13 cellular contexts compared by ENCODE assay signal in genomic region chr11:58618215-58618614, GRCh38. TPM values are rescaled to one million over a fixed set of nuclear protein-coding genes. Genes with fewer than 3 reads are reported as not detected.
DNase-seq lines count a peak whose midpoint lies in the region; ATAC-seq, FAIRE-seq and TF ChIP-seq lines count a peak whose summit lies in the region.
"Had no signal": no experiment of that assay in that cellular context is flagged by ENCODE, and none has a peak within 500 bp of the region (broad histone marks: within the 10 kb centered on the region; RNA-seq: fewer than 3 reads in every experiment).

No MANE protein-coding gene starts in this region.

- TF ChIP-seq EP300 in ovary (IDR thresholded peaks at IDR 0.05) = no peak

- no peak for FAIRE-seq in D721Med (lab: Jason Lieb, UNC)

- no peaks in the 10 kb centered on the region for H3K27me3 ChIP-seq in naive thymus-derived CD4-positive, alpha-beta T cell (ENCODE audit: control insufficient read depth in 2 of 2, insufficient read depth in 2 of 2, low read length in 2 of 2)
- no peaks in the 10 kb centered on the region for H3K27me3 ChIP-seq in ovary
- H3K27me3 ChIP-seq: adrenal gland had no signal

- intact Hi-C loops in naive thymus-derived CD4-positive, alpha-beta T cell (cut with micrococcal nuclease) = loop anchor here in 1 of 2 donors (1.0 kb wide), 1 partner anchor 50 kb away; no protein-coding TSS in a partner anchor
- intact Hi-C loops in ovary (cut with DNase I) = no loop called here

- no peaks in the 10 kb centered on the region for H3K9me3 ChIP-seq in naive thymus-derived CD4-positive, alpha-beta T cell (ENCODE audit: control insufficient read depth in 2 of 3, low read length in 3 of 3)
- H3K9me3 ChIP-seq in ovary = no peaks in the 10 kb centered on the region
- H3K9me3 ChIP-seq: adrenal gland had no signal

- peak; percentile 34 for ATAC-seq in HG02610 (IDR thresholded peaks at IDR 0.05; ENCODE audit: unreplicated experiment)
- peak; percentile 60 for ATAC-seq in naive thymus-derived CD4-positive, alpha-beta T cell

- TF ChIP-seq POLR2A in ovary (IDR thresholded peaks at IDR 0.05) = no peak

- peaks cover 20% of the 10 kb centered on the region for H3K4me1 Mint-ChIP-seq in chondrocyte (ENCODE audit: low read depth)
- H3K4me1 Mint-ChIP-seq in naive thymus-derived CD4-positive, alpha-beta T cell = peaks cover 10 to 45% (median 27%) of the 10 kb centered on the region in 7 donors
- H3K4me1 Mint-ChIP-seq in activated CD4-positive, alpha-beta T cell treated with anti-CD3 and anti-CD28 coated beads, Interleukin-2, amount 10 ng/mL, durations not matched to agents 7 days and 5 days = peaks cover 27% of the 10 kb centered on the region

- DNase-seq in D721Med (ENCODE audit: insufficient read length, low spot score) (no peak), chondrocyte (ENCODE audit: low spot score) (no peak), ovary (no peak), T-helper 9 cell (no peak), NCI-H510A treated with DMSO at 0.1 percent for 48 hours (lab: John Stamatoyannopoulos, UW) (no peak)
- DNase-seq in naive thymus-derived CD4-positive, alpha-beta T cell = peak in 1 of 9 donors; percentile 24
- no peak for DNase-seq in activated CD4-positive, alpha-beta T cell treated with anti-CD3 and anti-CD28 coated beads, Interleukin-2, amount 10 ng/mL, durations not matched to agents 7 days and 5 days
- DNase-seq: GDM1; NCI-H2081 treated with DMSO at 0.1 percent for 48 hours; stimulated activated CD4-positive, alpha-beta T cell treated with anti-CD3 and anti-CD28 coated beads, Interleukin-4, amount 100 ng/mL, for 4 hours; SW 1271 had no signal

- peaks cover 45% of the 10 kb centered on the region for H3K36me3 Mint-ChIP-seq in chondrocyte (ENCODE audit: low read depth)
- H3K36me3 Mint-ChIP-seq in naive thymus-derived CD4-positive, alpha-beta T cell = peaks cover 19 to 68% (median 51%) of the 10 kb centered on the region in 5 donors
- peaks cover 65% of the 10 kb centered on the region for H3K36me3 Mint-ChIP-seq in activated CD4-positive, alpha-beta T cell treated with anti-CD3 and anti-CD28 coated beads, Interleukin-2, amount 10 ng/mL, durations not matched to agents 7 days and 5 days (ENCODE audit: low read depth)

- H3K4me1 ChIP-seq in naive thymus-derived CD4-positive, alpha-beta T cell (ENCODE audit: control insufficient read depth in 2 of 2, insufficient read depth in 2 of 2, low read length in 2 of 2) = peaks cover 0 to 7% of the 10 kb centered on the region in 2 donors
- peaks cover 4% of the 10 kb centered on the region for H3K4me1 ChIP-seq in ovary (ENCODE audit: insufficient read depth)

- no peak overlapping the region for H3K4me3 ChIP-seq in naive thymus-derived CD4-positive, alpha-beta T cell (ENCODE audit: low read length)
- H3K4me3 ChIP-seq in ovary = no peak overlapping the region
- H3K4me3 ChIP-seq: adrenal gland had no signal

- WGBS in ovary, 3 donors = 65 to 82% (median 74%) methylated on average over 1 of the region's 1 CpG

- H3K27ac ChIP-seq in naive thymus-derived CD4-positive, alpha-beta T cell (ENCODE audit: low read depth, low read length) = no peak overlapping the region
- H3K27ac ChIP-seq in ovary = no peak overlapping the region
- H3K27ac ChIP-seq: adrenal gland had no signal

- TF ChIP-seq CTCF in D721Med (IDR thresholded peaks at IDR 0.05; ENCODE audit: insufficient read depth, missing control alignments) (peak; percentile 27), chondrocyte (IDR thresholded peaks at IDR 0.05) (peak; percentile 29), ovary (IDR thresholded peaks at IDR 0.05) (no peak)

- H3K36me3 ChIP-seq in naive thymus-derived CD4-positive, alpha-beta T cell (ENCODE audit: control insufficient read depth in 2 of 3, insufficient read depth in 3 of 3, low read length in 3 of 3) = peaks cover 31 to 77% (median 41%) of the 10 kb centered on the region in 3 experiments
- H3K36me3 ChIP-seq in ovary = no peaks in the 10 kb centered on the region

- H3K4me3 Mint-ChIP-seq in chondrocyte (ENCODE audit: unreplicated experiment) = no peak overlapping the region
- no peak overlapping the region for H3K4me3 Mint-ChIP-seq in naive thymus-derived CD4-positive, alpha-beta T cell
- no peak overlapping the region for H3K4me3 Mint-ChIP-seq in activated CD4-positive, alpha-beta T cell treated with anti-CD3 and anti-CD28 coated beads, Interleukin-2, amount 10 ng/mL, durations not matched to agents 7 days and 5 days

- POLR2A ChIA-PET in naive thymus-derived CD4-positive, alpha-beta T cell (lab: Charles Lee) = no interaction called here
- POLR2A ChIA-PET in activated CD4-positive, alpha-beta T cell treated with anti-CD3 and anti-CD28 coated beads, Interleukin-2, amount 10 ng/mL, durations not matched to agents 7 days and 5 days (lab: Charles Lee) = no interaction called here

- peak overlapping the region; percentile 8 for H3K27ac Mint-ChIP-seq in chondrocyte (ENCODE audit: unreplicated experiment)
- peak overlapping the region in 8 of 9 donors; percentile 30 to 85 (median 75) for H3K27ac Mint-ChIP-seq in naive thymus-derived CD4-positive, alpha-beta T cell
- H3K27ac Mint-ChIP-seq in activated CD4-positive, alpha-beta T cell treated with anti-CD3 and anti-CD28 coated beads, Interleukin-2, amount 10 ng/mL, durations not matched to agents 7 days and 5 days = no peak overlapping the region

- CTCF ChIA-PET in naive thymus-derived CD4-positive, alpha-beta T cell (lab: Charles Lee) = interaction anchor here (0.5 to 3.2 kb wide), 3 partner anchors 11 to 488 kb away, joined by 3 to 16 read pairs (median 4); no protein-coding TSS in a partner anchor
- CTCF ChIA-PET in activated CD4-positive, alpha-beta T cell treated with anti-CD3 and anti-CD28 coated beads, Interleukin-2, amount 10 ng/mL, durations not matched to agents 7 days and 5 days (lab: Charles Lee) = interaction anchor here (1.1 to 3.4 kb wide), 3 partner anchors 12 to 49 kb away, joined by 3 to 13 read pairs (median 4); no protein-coding TSS in a partner anchor

- no peaks in the 10 kb centered on the region for H3K9me3 Mint-ChIP-seq in chondrocyte (ENCODE audit: low read depth)
- no peaks in the 10 kb centered on the region for H3K9me3 Mint-ChIP-seq in naive thymus-derived CD4-positive, alpha-beta T cell
- no peaks in the 10 kb centered on the region for H3K9me3 Mint-ChIP-seq in activated CD4-positive, alpha-beta T cell treated with anti-CD3 and anti-CD28 coated beads, Interleukin-2, amount 10 ng/mL, durations not matched to agents 7 days and 5 days

- H3K27me3 Mint-ChIP-seq in chondrocyte (ENCODE audit: low read depth) = no peaks in the 10 kb centered on the region
- no peaks in the 10 kb centered on the region for H3K27me3 Mint-ChIP-seq in naive thymus-derived CD4-positive, alpha-beta T cell
- no peaks in the 10 kb centered on the region for H3K27me3 Mint-ChIP-seq in activated CD4-positive, alpha-beta T cell treated with anti-CD3 and anti-CD28 coated beads, Interleukin-2, amount 10 ng/mL, durations not matched to agents 7 days and 5 days

RNA-seq across cellular contexts. Expression of gene CNTF, which starts 4.2 kb away (rescaled TPM):
- 0.92 to 1.3 TPM (median 1.1 TPM) in 3 replicates for total RNA-seq in chondrocyte
- 1 to 10 TPM; 2.9 to 4.9 (median 4.0) TPM for total RNA-seq in naive thymus-derived CD4-positive, alpha-beta T cell
- polyA plus RNA-seq in naive thymus-derived CD4-positive, alpha-beta T cell = under 1 TPM in 1 of 2 donors, not detected in 1; 0.10 TPM
- 1 to 10 TPM in 2 of 7 donors, under 1 TPM in 5; 0.33 to 1.1 (median 0.87) TPM for total RNA-seq in ovary
- 1 to 10 TPM in 1 of 2 donors, under 1 TPM in 1; 0.22 to 2.0 TPM for polyA plus RNA-seq in ovary
- 1 to 10 TPM; 2.9 to 3.7 TPM for total RNA-seq in activated CD4-positive, alpha-beta T cell treated with anti-CD3 and anti-CD28 coated beads, Interleukin-2, amount 10 ng/mL, durations not matched to agents 7 days and 5 days

RNA-seq across cellular contexts. Expression of gene ZFP91, which starts 39.4 kb away (rescaled TPM):
- total RNA-seq in chondrocyte (44.0 to 48.1 TPM (median 46.0 TPM) in 3 replicates), ovary (10 to 100 TPM; 25.6 to 45.2 (median 39.5) TPM)
- 10 to 100 TPM; 36.9 to 53.8 (median 40.9) TPM for total RNA-seq in naive thymus-derived CD4-positive, alpha-beta T cell
- polyA plus RNA-seq in naive thymus-derived CD4-positive, alpha-beta T cell = 1 to 10 TPM; 6.5 to 7.2 TPM
- 10 to 100 TPM; 19.7 to 55.6 TPM for polyA plus RNA-seq in ovary
- 10 to 100 TPM; 48.8 to 60.9 TPM for total RNA-seq in activated CD4-positive, alpha-beta T cell treated with anti-CD3 and anti-CD28 coated beads, Interleukin-2, amount 10 ng/mL, durations not matched to agents 7 days and 5 days

RNA-seq across cellular contexts. Expression of gene LPXN, which starts 42.6 kb away (rescaled TPM):
- total RNA-seq in chondrocyte (3.3 to 4.8 TPM (median 4.5 TPM) in 3 replicates), ovary (10 to 100 TPM in 1 of 7 donors, 1 to 10 TPM in 6; 6.5 to 13.9 (median 7.9) TPM)
- total RNA-seq in naive thymus-derived CD4-positive, alpha-beta T cell = 100 to 1,000 TPM in 3 of 5 experiments, 10 to 100 TPM in 2; 58.2 to 147 (median 142) TPM
- polyA plus RNA-seq in naive thymus-derived CD4-positive, alpha-beta T cell = 100 to 1,000 TPM; 169 to 215 TPM
- polyA plus RNA-seq in ovary = 10 to 100 TPM in 1 of 2 donors, 1 to 10 TPM in 1; 7.6 to 19.3 TPM
- total RNA-seq in activated CD4-positive, alpha-beta T cell treated with anti-CD3 and anti-CD28 coated beads, Interleukin-2, amount 10 ng/mL, durations not matched to agents 7 days and 5 days = 100 to 1,000 TPM; 148 to 208 TPM

Comparison
In these comparisons a context has a peak if more than half of its experiments do, and no peak if none do; other contexts are left out.
1. CTCF ChIP-seq: peak in D721Med (single experiment) and chondrocyte (single experiment); none in ovary (0 of 3).